Comparison of ENCODE assay signal across 17 cellular contexts in the genomic region with DNA sequence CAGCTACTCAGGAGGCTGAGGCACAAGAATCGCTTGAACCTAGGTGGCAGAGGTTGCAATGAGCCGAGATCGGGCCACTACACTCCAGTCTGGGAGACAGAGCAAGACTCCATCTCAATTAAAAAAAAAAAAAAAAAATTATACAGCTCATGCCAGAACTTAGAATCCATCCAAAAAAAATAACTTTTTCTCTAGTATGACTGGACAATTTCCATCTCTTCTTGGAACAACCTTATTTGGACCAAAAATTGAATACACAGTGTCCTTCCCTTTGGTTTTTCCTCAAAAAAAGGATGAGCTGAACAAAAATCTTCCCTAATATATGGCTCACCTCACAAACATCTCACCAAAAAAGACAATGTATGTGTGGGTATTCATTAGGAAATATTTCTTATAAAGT.
A peak's percentile ranks its signal among the peaks of the same experiment; 100 is the strongest.
DNase-seq lines count a peak whose midpoint lies in the region; ATAC-seq and TF ChIP-seq lines count a peak whose summit lies in the region.
"Had no signal": no experiment of that assay in that cellular context is flagged by ENCODE, and none has a peak within 500 bp of the region (broad histone marks: within the 10 kb centered on the region; RNA-seq: fewer than 3 reads in every experiment).

No MANE protein-coding gene starts in this region.

- no peak overlapping the region for H3K18ac ChIP-seq in H9 (ENCODE audit: insufficient read length, low read depth, low read length)

- no peak overlapping the region for H2BK15ac ChIP-seq in H9 (ENCODE audit: low read depth, low read length)

- no peak overlapping the region for H3K56ac ChIP-seq in H9 (ENCODE audit: insufficient read length, low read depth, low read length)

- peak; percentile 32 to 41 for ATAC-seq in right cardiac atrium

- peaks cover 13% of the 10 kb centered on the region for H3K4me1 ChIP-seq in PC-9 (replicated peaks; ENCODE audit: insufficient read depth)
- H3K4me1 ChIP-seq in right cardiac atrium (ENCODE audit: control insufficient read depth, insufficient read depth, low read length): peaks cover 3% of the 10 kb centered on the region
- peaks cover 0 to 47% (median 12%) of the 10 kb centered on the region in 4 donors for H3K4me1 ChIP-seq in tibial artery
- H3K4me1 ChIP-seq in H9 (ENCODE audit: insufficient read depth, low read length): no peaks in the 10 kb centered on the region
- H3K4me1 ChIP-seq: SJSA1 had no signal

- H4K5ac ChIP-seq in H9 (ENCODE audit: insufficient read length, low read depth, low read length): no peak overlapping the region

- no peak overlapping the region for H3K4ac ChIP-seq in H9 (ENCODE audit: low read depth, low read length)

- no peak overlapping the region for H2BK20ac ChIP-seq in H9 (ENCODE audit: low read depth, low read length, poor library complexity, severe bottlenecking)

- no peaks in the 10 kb centered on the region for H3K36me3 ChIP-seq in PC-9 (ENCODE audit: low read depth)
- H3K36me3 ChIP-seq in tibial artery: no peaks in the 10 kb centered on the region
- H3K36me3 ChIP-seq: SJSA1 had no signal

- no TSS peak for BruUV-seq in PC-9 (replicated peaks; lab: Mats Ljungman, UMichigan)

- no peak overlapping the region for H4K91ac ChIP-seq in H9 (ENCODE audit: insufficient read length, low read depth, low read length)

- H3K23ac ChIP-seq in H9 (ENCODE audit: insufficient read length, low read depth, low read length): no peak overlapping the region

- no peak overlapping the region for H3K9ac ChIP-seq in H9 (ENCODE audit: extremely low read depth, insufficient read length, low read length)

- H3F3A ChIP-seq in PC-9 (ENCODE audit: insufficient read depth, low read depth): peaks cover 9% of the 10 kb centered on the region; the same call in 1 of the 2 replicates

- POLR2A ChIA-PET in PC-9 (lab: Charles Lee; ENCODE audit: unreplicated experiment): interaction anchor here (0.6 kb wide), 1 partner anchor 622 kb away, joined by 3 read pairs; no protein-coding TSS in a partner anchor

- no peak for DNase-seq in PC-9
- DNase-seq in coronary artery (ENCODE audit: low spot score): no peak
- DNase-seq in right cardiac atrium: no peak
- DNase-seq in tibial artery: no peak
- no peak for DNase-seq in H9
- no peak for DNase-seq in occipital lobe (lab: John Stamatoyannopoulos, UW)
- no peak for DNase-seq in cerebellar nuclear complex (lab: John Stamatoyannopoulos, UW)
- no peak for DNase-seq in activated naive CD4-positive, alpha-beta T cell treated with anti-CD3 and anti-CD28 coated beads, Interleukin-2, amount 50 U/mL, for 16 hours
- DNase-seq: CD4-positive, CD25-positive, alpha-beta regulatory T cell; NCI-H1048; NCI-H1417 treated with DMSO at 0.1 percent for 48 hours; NCI-H187 treated with DMSO at 0.1 percent for 48 hours; NCI-H226; NCI-H510A treated with DMSO at 0.1 percent for 48 hours; NCI-H748 treated with DMSO at 0.1 percent for 48 hours had no signal

- H2AK5ac ChIP-seq in H9 (ENCODE audit: insufficient read length, low read length): no peak overlapping the region

- H2AFZ ChIP-seq in PC-9 (no peak overlapping the region), H9 (ENCODE audit: low read length) (no peak overlapping the region)

- no peaks in the 10 kb centered on the region for H3K23me2 ChIP-seq in H9 (ENCODE audit: insufficient read length, low read depth, low read length, poor library complexity, severe bottlenecking)

- no peak overlapping the region for H3K4me3 ChIP-seq in PC-9
- H3K4me3 ChIP-seq in coronary artery: no peak overlapping the region
- H3K4me3 ChIP-seq in right cardiac atrium (ENCODE audit: low read length): no peak overlapping the region
- H3K4me3 ChIP-seq in tibial artery: no peak overlapping the region
- H3K4me3 ChIP-seq: SJSA1 had no signal

- H3K79me2 ChIP-seq in PC-9 (ENCODE audit: low read depth) (peaks cover 59% of the 10 kb centered on the region), H9 (ENCODE audit: insufficient read depth, low read length) (no peaks in the 10 kb centered on the region; the same call in 1 of the 2 replicates)

- H4K8ac ChIP-seq in H9 (replicated peaks; ENCODE audit: insufficient read length, low read depth, low read length): no peak overlapping the region

- H2BK5ac ChIP-seq in H9 (ENCODE audit: insufficient read length, low read length): no peak overlapping the region

- intact Hi-C loops in PC-9 (cut with micrococcal nuclease; ENCODE audit: unreplicated experiment): no loop called here
- intact Hi-C loops in right cardiac atrium (cut with DNase I): no loop called here
- intact Hi-C loops in tibial artery (cut with DNase I; ENCODE audit: low total_unique reads): no loop called here

- H3K4me2 ChIP-seq in PC-9 (peak overlapping the region; percentile 50; the same call in 1 of the 2 replicates), H9 (ENCODE audit: insufficient read depth, insufficient read length, low read length) (no peak overlapping the region)

- no peaks in the 10 kb centered on the region; a peak in 1 of 4 replicates for H3K4me1 Mint-ChIP-seq in H9

- no peak overlapping the region for H2BK120ac ChIP-seq in H9 (ENCODE audit: low read depth, low read length, poor library complexity, severe bottlenecking)

- no peak overlapping the region for H2BK12ac ChIP-seq in H9 (ENCODE audit: insufficient read length, low read depth, low read length)

- H3K27me3 Mint-ChIP-seq in H9 (ENCODE audit: low read depth): no peaks in the 10 kb centered on the region
- H3K27me3 Mint-ChIP-seq: CD4-positive, CD25-positive, alpha-beta regulatory T cell; IgD-negative memory B cell had no signal

- no peaks in the 10 kb centered on the region for H4K20me1 ChIP-seq in PC-9 (ENCODE audit: insufficient read depth)
- H4K20me1 ChIP-seq in H9 (ENCODE audit: control insufficient read depth, insufficient read depth, insufficient read length): no peaks in the 10 kb centered on the region

- no peak overlapping the region for H3K27ac Mint-ChIP-seq in H9
- H3K27ac Mint-ChIP-seq: IgD-negative memory B cell had no signal

- CTCF ChIA-PET in PC-9 (lab: Charles Lee): no interaction called here

- TF ChIP-seq CTCF in PC-9 (conservative IDR thresholded peaks at IDR 0.05): no peak
- TF ChIP-seq CTCF in coronary artery (IDR thresholded peaks at IDR 0.05): no peak
- no peak for TF ChIP-seq CTCF in tibial artery (IDR thresholded peaks at IDR 0.05)
- no peak for TF ChIP-seq CTCF in H9 (conservative IDR thresholded peaks at IDR 0.05)

- no peak overlapping the region for H3K14ac ChIP-seq in H9 (ENCODE audit: insufficient read depth, low read length)

- peaks cover 3% of the 10 kb centered on the region for H3K79me1 ChIP-seq in H9 (ENCODE audit: insufficient read depth, low read depth, low read length, poor library complexity, severe bottlenecking)

- no peak overlapping the region for H3K4me3 Mint-ChIP-seq in H9
- H3K4me3 Mint-ChIP-seq: CD4-positive, CD25-positive, alpha-beta regulatory T cell; IgD-negative memory B cell had no signal

- H3K36me3 Mint-ChIP-seq in H9 (ENCODE audit: insufficient read depth in 1 of 3, low read depth in 3 of 3): peaks cover 0 to 3% (median under 1%) of the 10 kb centered on the region in 3 experiments; a peak in 2 of 7 replicates
- H3K36me3 Mint-ChIP-seq: IgD-negative memory B cell had no signal

- no peaks in the 10 kb centered on the region for H3K9me3 Mint-ChIP-seq in H9
- H3K9me3 Mint-ChIP-seq: CD4-positive, CD25-positive, alpha-beta regulatory T cell had no signal

- no peak overlapping the region; the same call in 1 of the 2 replicates for H3K27ac ChIP-seq in PC-9
- peak overlapping the region; percentile 16 to 59 for H3K27ac ChIP-seq in coronary artery
- no peak overlapping the region for H3K27ac ChIP-seq in right cardiac atrium (ENCODE audit: low read length)
- H3K27ac ChIP-seq in tibial artery: peak overlapping the region; percentile 53 to 71
- no peak overlapping the region for H3K27ac ChIP-seq in H9 (ENCODE audit: insufficient read length, low read depth, low read length)
- H3K27ac ChIP-seq: SJSA1 had no signal

- 65% methylated on average over 3 of the region's 3 CpGs for WGBS in right cardiac atrium
- WGBS in H9 (ENCODE audit: extremely low coverage, insufficient read length, low lambda C conversion rate): no CpG with 5 or more reads among the region's 3 CpGs

- H3K9me3 ChIP-seq in PC-9 (ENCODE audit: insufficient read depth, low read depth) (no peaks in the 10 kb centered on the region), right cardiac atrium (ENCODE audit: control insufficient read depth, low read length) (no peaks in the 10 kb centered on the region), tibial artery (no peaks in the 10 kb centered on the region), H9 (ENCODE audit: control insufficient read depth, low read depth, low read length) (no peaks in the 10 kb centered on the region)
- H3K9me3 ChIP-seq: SJSA1 had no signal

- no peaks in the 10 kb centered on the region for H3K9me2 ChIP-seq in PC-9 (ENCODE audit: insufficient read depth)

- H3T11ph ChIP-seq in H9 (ENCODE audit: low read length): no peak overlapping the region

- H3K27me3 ChIP-seq in PC-9 (ENCODE audit: insufficient read depth, low read depth) (no peaks in the 10 kb centered on the region), right cardiac atrium (ENCODE audit: control insufficient read depth, insufficient read depth) (no peaks in the 10 kb centered on the region), tibial artery (no peaks in the 10 kb centered on the region), H9 (ENCODE audit: insufficient read depth, low read length) (no peaks in the 10 kb centered on the region)
- H3K27me3 ChIP-seq: SJSA1 had no signal

Comparison
In these comparisons a context has a peak if more than half of its experiments do, and no peak if none do; other contexts are left out.
1. H3K27ac ChIP-seq: peak in coronary artery (2 of 2) and tibial artery (2 of 2); none in PC-9 (single experiment), right cardiac atrium (single experiment) and H9 (single experiment).